ENCODE assay signal across 10 cellular contexts in the genomic region with DNA sequence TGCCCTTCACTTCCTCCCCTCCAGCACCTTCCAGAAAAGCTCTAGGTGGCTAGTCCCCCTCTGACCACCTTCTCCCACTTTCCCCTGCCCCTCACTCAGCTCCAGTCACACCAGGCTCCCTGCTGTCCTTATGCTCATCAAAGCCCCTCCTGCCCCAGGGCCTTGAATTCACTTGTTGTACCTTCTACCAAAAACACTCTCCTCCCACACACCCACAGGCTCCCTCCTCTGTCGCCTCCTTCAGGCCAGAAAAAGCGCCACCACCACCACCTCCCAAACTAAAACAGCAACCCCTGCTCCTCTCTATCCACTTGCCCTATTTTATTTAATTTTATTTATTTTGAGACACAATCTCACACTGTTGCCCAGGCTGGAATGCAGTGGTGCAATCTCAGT. TPM values are rescaled to one million over a fixed set of nuclear protein-coding genes. Genes with fewer than 3 reads are reported as not detected.
DNase-seq lines count a peak whose midpoint lies in the region; ATAC-seq and TF ChIP-seq lines count a peak whose summit lies in the region.
"Had no signal": no experiment of that assay in that cellular context is flagged by ENCODE, and none has a peak within 500 bp of the region (broad histone marks: within the 10 kb centered on the region; RNA-seq: fewer than 3 reads in every experiment).

No MANE protein-coding gene starts in this region.

- H2BK5ac ChIP-seq in H9 (ENCODE audit: insufficient read length, low read length): no peak overlapping the region

- no peaks in the 10 kb centered on the region for H3K23me2 ChIP-seq in H9 (ENCODE audit: insufficient read length, low read depth, low read length, poor library complexity, severe bottlenecking)

- H3K27me3 Mint-ChIP-seq in H9 (ENCODE audit: low read depth): peaks cover 7% of the 10 kb centered on the region
- H3K27me3 Mint-ChIP-seq in activated CD8-positive, alpha-beta T cell treated with anti-CD3 and anti-CD28 coated beads, Interleukin-2, amount 10 ng/mL, durations not matched to agents 7 days and 5 days (ENCODE audit: low read depth): peaks cover 30% of the 10 kb centered on the region

- no peak overlapping the region for H2AK5ac ChIP-seq in H9 (ENCODE audit: insufficient read length, low read length)

- DNase-seq in AG09309 (ENCODE audit: low read depth) (no peak), H9 (no peak), left lobe of liver (ENCODE audit: low spot score) (no peak), OCI-M2 (lab: John Stamatoyannopoulos, UW; ENCODE audit: unreplicated experiment) (no peak), A172 (ENCODE audit: low spot score) (no peak), NCI-H1092 (lab: John Stamatoyannopoulos, UW) (no peak)
- DNase-seq in activated CD8-positive, alpha-beta T cell treated with anti-CD3 and anti-CD28 coated beads, Interleukin-2, amount 10 ng/mL, durations not matched to agents 7 days and 5 days: peak; percentile 45
- DNase-seq: NCI-H524 had no signal

- H3K79me2 ChIP-seq in H9 (ENCODE audit: insufficient read depth, low read length): no peaks in the 10 kb centered on the region

- CTCF ChIA-PET in activated CD8-positive, alpha-beta T cell treated with anti-CD3 and anti-CD28 coated beads, Interleukin-2, amount 10 ng/mL, durations not matched to agents 7 days and 5 days (lab: Charles Lee): interaction anchor here (1.1 to 12.1 kb wide), 4 partner anchors 28 to 152 kb away, joined by 3 to 149 read pairs (median 68); partner anchors contain the start of gene NECTIN2

- POLR2A ChIA-PET in activated CD8-positive, alpha-beta T cell treated with anti-CD3 and anti-CD28 coated beads, Interleukin-2, amount 10 ng/mL, durations not matched to agents 7 days and 5 days (lab: Charles Lee): no interaction called here

- no peak overlapping the region for H3K27ac ChIP-seq in H9 (ENCODE audit: insufficient read length, low read depth, low read length)

- no peak overlapping the region for H3K4me3 ChIP-seq in AG09309 (ENCODE audit: control insufficient read depth, low read depth, low read length)
- H3K4me3 ChIP-seq: lung had no signal

- no peak overlapping the region for H2AFZ ChIP-seq in H9 (ENCODE audit: low read length)

- H3K27ac Mint-ChIP-seq in H9: no peak overlapping the region
- H3K27ac Mint-ChIP-seq in activated CD8-positive, alpha-beta T cell treated with anti-CD3 and anti-CD28 coated beads, Interleukin-2, amount 10 ng/mL, durations not matched to agents 7 days and 5 days: no peak overlapping the region

- no peak overlapping the region for H3K4me3 Mint-ChIP-seq in H9
- no peak overlapping the region for H3K4me3 Mint-ChIP-seq in activated CD8-positive, alpha-beta T cell treated with anti-CD3 and anti-CD28 coated beads, Interleukin-2, amount 10 ng/mL, durations not matched to agents 7 days and 5 days

- H3K36me3 Mint-ChIP-seq in H9 (ENCODE audit: insufficient read depth in 1 of 3, low read depth in 3 of 3): no peaks in the 10 kb centered on the region
- no peaks in the 10 kb centered on the region for H3K36me3 Mint-ChIP-seq in activated CD8-positive, alpha-beta T cell treated with anti-CD3 and anti-CD28 coated beads, Interleukin-2, amount 10 ng/mL, durations not matched to agents 7 days and 5 days (ENCODE audit: low read depth)

- H3T11ph ChIP-seq in H9 (ENCODE audit: low read length): no peak overlapping the region

- H2BK20ac ChIP-seq in H9 (ENCODE audit: low read depth, low read length, poor library complexity, severe bottlenecking): no peak overlapping the region

- no peak overlapping the region for H3K4me2 ChIP-seq in H9 (ENCODE audit: insufficient read depth, insufficient read length, low read length)

- H3K4ac ChIP-seq in H9 (ENCODE audit: low read depth, low read length): no peak overlapping the region

- no peak overlapping the region for H2BK12ac ChIP-seq in H9 (ENCODE audit: insufficient read length, low read depth, low read length)

- no peak overlapping the region for H3K9ac ChIP-seq in H9 (ENCODE audit: extremely low read depth, insufficient read length, low read length)

- H3K23ac ChIP-seq in H9 (ENCODE audit: insufficient read length, low read depth, low read length): no peak overlapping the region

- no peaks in the 10 kb centered on the region for H3K9me3 ChIP-seq in H9 (ENCODE audit: control insufficient read depth, low read depth, low read length)

- H3K9me3 Mint-ChIP-seq in H9: no peaks in the 10 kb centered on the region
- no peaks in the 10 kb centered on the region for H3K9me3 Mint-ChIP-seq in activated CD8-positive, alpha-beta T cell treated with anti-CD3 and anti-CD28 coated beads, Interleukin-2, amount 10 ng/mL, durations not matched to agents 7 days and 5 days (ENCODE audit: insufficient read depth)

- no peak overlapping the region for H4K91ac ChIP-seq in H9 (ENCODE audit: insufficient read length, low read depth, low read length)

- no peak overlapping the region for H2BK15ac ChIP-seq in H9 (ENCODE audit: low read depth, low read length)

- H2BK120ac ChIP-seq in H9 (ENCODE audit: low read depth, low read length, poor library complexity, severe bottlenecking): no peak overlapping the region

- H3K56ac ChIP-seq in H9 (ENCODE audit: insufficient read length, low read depth, low read length): no peak overlapping the region

- H3K18ac ChIP-seq in H9 (ENCODE audit: insufficient read length, low read depth, low read length): no peak overlapping the region

- H4K5ac ChIP-seq in H9 (ENCODE audit: insufficient read length, low read depth, low read length): no peak overlapping the region

- TF ChIP-seq CTCF in AG09309 (IDR thresholded peaks at IDR 0.05; ENCODE audit: control insufficient read depth, insufficient read depth, low read depth, low read length, missing control alignments) (peak; percentile 25), H9 (conservative IDR thresholded peaks at IDR 0.05) (peak; percentile 60)

- ATAC-seq in activated CD8-positive, alpha-beta T cell treated with anti-CD3 and anti-CD28 coated beads, Interleukin-2, amount 10 ng/mL, durations not matched to agents 7 days and 5 days: no peak
- peak; percentile 11 for ATAC-seq in left lobe of liver
- ATAC-seq in HG02970 (IDR thresholded peaks at IDR 0.05; ENCODE audit: low FRiP score, unreplicated experiment): no peak

- H4K8ac ChIP-seq in H9 (replicated peaks; ENCODE audit: insufficient read length, low read depth, low read length): no peak overlapping the region

- no peaks in the 10 kb centered on the region for H4K20me1 ChIP-seq in H9 (ENCODE audit: control insufficient read depth, insufficient read depth, insufficient read length)

- H3K14ac ChIP-seq in H9 (ENCODE audit: insufficient read depth, low read length): no peak overlapping the region

- no peaks in the 10 kb centered on the region for H3K79me1 ChIP-seq in H9 (ENCODE audit: insufficient read depth, low read depth, low read length, poor library complexity, severe bottlenecking)

- no peaks in the 10 kb centered on the region for H3K4me1 ChIP-seq in H9 (ENCODE audit: insufficient read depth, low read length)

- no peaks in the 10 kb centered on the region for H3K27me3 ChIP-seq in H9 (ENCODE audit: insufficient read depth, low read length)

- WGBS in H9 (ENCODE audit: extremely low coverage, insufficient read length, low lambda C conversion rate): no CpG with 5 or more reads among the region's 2 CpGs

- peaks cover 19% of the 10 kb centered on the region in 2 experiments for H3K4me1 Mint-ChIP-seq in H9
- H3K4me1 Mint-ChIP-seq in activated CD8-positive, alpha-beta T cell treated with anti-CD3 and anti-CD28 coated beads, Interleukin-2, amount 10 ng/mL, durations not matched to agents 7 days and 5 days (ENCODE audit: low read depth): peaks cover 29% of the 10 kb centered on the region

RNA-seq across cellular contexts. Expression of gene CEACAM16, which starts 4.8 kb away (rescaled TPM):
- total RNA-seq in H9 (2021): not detected in 2 replicates
- total RNA-seq in activated CD8-positive, alpha-beta T cell treated with anti-CD3 and anti-CD28 coated beads, Interleukin-2, amount 10 ng/mL, durations not matched to agents 7 days and 5 days: not detected
- not detected for total RNA-seq in left lobe of liver
- total RNA-seq in A172 (2014; rRNA removed; shearing (Covaris generic)): not detected in 2 replicates

RNA-seq across cellular contexts. Expression of gene CEACAM19, which starts 22.9 kb away (rescaled TPM):
- total RNA-seq in H9 (2021) (3.5 and 4.6 TPM in 2 replicates), left lobe of liver (5.6 TPM)
- under 1 TPM; 0.23 to 0.34 TPM for total RNA-seq in activated CD8-positive, alpha-beta T cell treated with anti-CD3 and anti-CD28 coated beads, Interleukin-2, amount 10 ng/mL, durations not matched to agents 7 days and 5 days
- not detected in 2 replicates for total RNA-seq in A172 (2014; rRNA removed; shearing (Covaris generic))

RNA-seq across cellular contexts. Expression of gene PVR, which starts 50.5 kb away (rescaled TPM):
- 29.2 and 30.5 TPM in 2 replicates for total RNA-seq in H9 (2021)
- 1 to 10 TPM; 4.6 to 5.2 TPM for total RNA-seq in activated CD8-positive, alpha-beta T cell treated with anti-CD3 and anti-CD28 coated beads, Interleukin-2, amount 10 ng/mL, durations not matched to agents 7 days and 5 days
- total RNA-seq in left lobe of liver: 29.6 TPM
- 60.2 and 76.1 TPM in 2 replicates for total RNA-seq in A172 (2014; rRNA removed; shearing (Covaris generic))

RNA-seq across cellular contexts. Expression of gene BCL3, which starts 54.3 kb away (rescaled TPM):
- total RNA-seq in H9 (2021) (1.2 and 2.2 TPM in 2 replicates), left lobe of liver (30.8 TPM)
- 10 to 100 TPM; 22.4 to 25.1 TPM for total RNA-seq in activated CD8-positive, alpha-beta T cell treated with anti-CD3 and anti-CD28 coated beads, Interleukin-2, amount 10 ng/mL, durations not matched to agents 7 days and 5 days
- 4.4 and 7.0 TPM in 2 replicates for total RNA-seq in A172 (2014; rRNA removed; shearing (Covaris generic))
